In genomic region chrX:23792861-23793553, GRCh38 we compare ENCODE assay signal across 16 cellular contexts. TPM values are rescaled to one million over a fixed set of nuclear protein-coding genes. Genes with fewer than 3 reads are reported as not detected.
DNase-seq lines count a peak whose midpoint lies in the region; ATAC-seq and TF ChIP-seq lines count a peak whose summit lies in the region.
"Had no signal": no experiment of that assay in that cellular context is flagged by ENCODE, and none has a peak within 500 bp of the region (broad histone marks: within the 10 kb centered on the region; RNA-seq: fewer than 3 reads in every experiment).

No MANE protein-coding gene starts in this region.

- no peaks in the 10 kb centered on the region for H4K20me1 ChIP-seq in SK-N-SH (ENCODE audit: insufficient read depth)

- H3K27me3 ChIP-seq in left lung (no peaks in the 10 kb centered on the region), gastroesophageal sphincter (no peaks in the 10 kb centered on the region), SK-N-SH (ENCODE audit: insufficient read depth) (peaks cover 7% of the 10 kb centered on the region; the same call in 1 of the 2 replicates)
- H3K27me3 ChIP-seq: stomach had no signal

- no peak overlapping the region for H3K9ac ChIP-seq in SK-N-SH

- H3K4me3 ChIP-seq in left lung (no peak overlapping the region), gastroesophageal sphincter (no peak overlapping the region), SK-N-SH (ENCODE audit: low read depth in 2 of 2, low read length in 1 of 2) (no peak overlapping the region)
- H3K4me3 ChIP-seq: stomach had no signal

- H3F3A ChIP-seq in SK-N-SH (replicated peaks; ENCODE audit: insufficient read depth): no peaks in the 10 kb centered on the region

- intact Hi-C loops in left lung (cut with DNase I): no loop called here

- CTCF ChIA-PET in SK-N-SH (lab: Yijun Ruan, JAX): interaction anchor here (1.4 to 1.6 kb wide), 2 partner anchors 10 to 109 kb away, joined by 11 read pairs; partner anchors contain the start of gene SAT1

- TF ChIP-seq EP300 in gastroesophageal sphincter (IDR thresholded peaks at IDR 0.05) (no peak), SK-N-SH (IDR thresholded peaks at IDR 0.05; ENCODE audit: borderline replicate concordance in 1 of 2, low read depth in 1 of 2, low read length in 1 of 2) (no peak)

- DNase-seq in DMS153 treated with DMSO at 0.1 percent for 48 hours (lab: John Stamatoyannopoulos, UW; ENCODE audit: unreplicated experiment): peak; percentile 56
- peak; percentile 4 for DNase-seq in NCI-H1436 treated with DMSO at 0.1 percent for 48 hours (lab: John Stamatoyannopoulos, UW)
- DNase-seq in NCI-H774 (lab: John Stamatoyannopoulos, UW): peak; percentile 36
- no peak for DNase-seq in left lung
- no peak for DNase-seq in islet precursor cell
- no peak for DNase-seq in SK-N-SH
- DNase-seq: activated CD8-positive, alpha-beta memory T cell treated with anti-CD3 and anti-CD28 coated beads for 24 hours; activated naive CD4-positive, alpha-beta T cell; IMR-90; naive thymus-derived CD4-positive, alpha-beta T cell; NCI-H226; SHP77 treated with DMSO at 0.1 percent for 48 hours; stomach had no signal

- no peak overlapping the region for H3K4me2 ChIP-seq in SK-N-SH

- WGBS in gastroesophageal sphincter (ENCODE audit: low coverage in 1 of 2), 2 donors: 62 to 67% methylated on average over 4 to 5 of the region's 6 CpGs
- 53% methylated on average over 6 of the region's 6 CpGs for WGBS in SK-N-SH (ENCODE audit: low lambda C conversion rate)

- no peaks in the 10 kb centered on the region for H3K36me3 ChIP-seq in left lung
- no peaks in the 10 kb centered on the region for H3K36me3 ChIP-seq in gastroesophageal sphincter
- H3K36me3 ChIP-seq in SK-N-SH (replicated peaks in 1 of 2; ENCODE audit: control insufficient read depth in 1 of 2, insufficient read depth in 2 of 2, low read length in 1 of 2): no peaks in the 10 kb centered on the region
- H3K36me3 ChIP-seq: stomach had no signal

- TF ChIP-seq CTCF in left lung (IDR thresholded peaks at IDR 0.05) (no peak), gastroesophageal sphincter (IDR thresholded peaks at IDR 0.05) (no peak), SK-N-SH (IDR thresholded peaks at IDR 0.05) (no peak)

- H3K9me2 ChIP-seq in SK-N-SH: no peaks in the 10 kb centered on the region

- H3K4me1 ChIP-seq in left lung (peaks cover 0 to 7% of the 10 kb centered on the region in 2 donors), gastroesophageal sphincter (peaks cover 0 to 13% (median 0%) of the 10 kb centered on the region in 3 donors), SK-N-SH (ENCODE audit: control insufficient read depth in 1 of 2, insufficient read depth in 2 of 2, low read depth in 1 of 2, low read length in 1 of 2) (no peaks in the 10 kb centered on the region)

- no peak overlapping the region for H2AFZ ChIP-seq in SK-N-SH (ENCODE audit: low read depth)

- POLR2A ChIA-PET in SK-N-SH (lab: Yijun Ruan, JAX): no interaction called here

- ATAC-seq in left lung (peak; percentile 28), gastroesophageal sphincter (no peak), GM19328 (IDR thresholded peaks at IDR 0.05; ENCODE audit: unreplicated experiment) (no peak)
- ATAC-seq: left lobe of liver; naive thymus-derived CD4-positive, alpha-beta T cell had no signal

- no peak for TF ChIP-seq RAD21 in SK-N-SH (IDR thresholded peaks at IDR 0.05; ENCODE audit: low read length)

- no peaks in the 10 kb centered on the region for H3K9me3 ChIP-seq in left lung
- H3K9me3 ChIP-seq in gastroesophageal sphincter: no peaks in the 10 kb centered on the region
- no peaks in the 10 kb centered on the region for H3K9me3 ChIP-seq in SK-N-SH
- H3K9me3 ChIP-seq: stomach had no signal

- TF ChIP-seq POLR2A in gastroesophageal sphincter (IDR thresholded peaks at IDR 0.05): no peak

- H3K27ac ChIP-seq in left lung: peak overlapping the region in 1 of 2 donors; percentile 13
- no peak overlapping the region for H3K27ac ChIP-seq in gastroesophageal sphincter
- no peak overlapping the region for H3K27ac ChIP-seq in SK-N-SH (ENCODE audit: low read depth in 2 of 2, low read length in 1 of 2)

- H3K79me2 ChIP-seq in SK-N-SH (ENCODE audit: insufficient read depth): no peaks in the 10 kb centered on the region

TF ChIP-seq in SK-N-SH, 30 proteins besides CTCF, POLR2A, EP300 and RAD21:
- TF ChIP-seq GABPA (IDR thresholded peaks at IDR 0.05; ENCODE audit: low read depth) (no peak), RFX5 (IDR thresholded peaks at IDR 0.05; ENCODE audit: low read length) (no peak), CHD2 (IDR thresholded peaks at IDR 0.05; ENCODE audit: low read length, partially characterized antibody) (no peak), JUND (IDR thresholded peaks at IDR 0.05) (no peak), EZH2phosphoT487 (IDR thresholded peaks at IDR 0.05; ENCODE audit: borderline replicate concordance, low read depth) (no peak), TAF1 (IDR thresholded peaks at IDR 0.05; ENCODE audit: borderline replicate concordance, low read depth, low read length) (no peak), TCF12 (IDR thresholded peaks at IDR 0.05) (no peak), FOXM1 (IDR thresholded peaks at IDR 0.05; ENCODE audit: low read depth) (no peak)
- TF ChIP-seq, protein P1, sequence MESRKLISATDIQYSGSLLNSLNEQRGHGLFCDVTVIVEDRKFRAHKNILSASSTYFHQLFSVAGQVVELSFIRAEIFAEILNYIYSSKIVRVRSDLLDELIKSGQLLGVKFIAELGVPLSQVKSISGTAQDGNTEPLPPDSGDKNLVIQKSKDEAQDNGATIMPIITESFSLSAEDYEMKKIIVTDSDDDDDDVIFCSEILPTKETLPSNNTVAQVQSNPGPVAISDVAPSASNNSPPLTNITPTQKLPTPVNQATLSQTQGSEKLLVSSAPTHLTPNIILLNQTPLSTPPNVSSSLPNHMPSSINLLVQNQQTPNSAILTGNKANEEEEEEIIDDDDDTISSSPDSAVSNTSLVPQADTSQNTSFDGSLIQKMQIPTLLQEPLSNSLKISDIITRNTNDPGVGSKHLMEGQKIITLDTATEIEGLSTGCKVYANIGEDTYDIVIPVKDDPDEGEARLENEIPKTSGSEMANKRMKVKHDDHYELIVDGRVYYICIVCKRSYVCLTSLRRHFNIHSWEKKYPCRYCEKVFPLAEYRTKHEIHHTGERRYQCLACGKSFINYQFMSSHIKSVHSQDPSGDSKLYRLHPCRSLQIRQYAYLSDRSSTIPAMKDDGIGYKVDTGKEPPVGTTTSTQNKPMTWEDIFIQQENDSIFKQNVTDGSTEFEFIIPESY (IDR thresholded peaks at IDR 0.05; ENCODE audit: borderline replicate concordance, low read depth): no peak
- TF ChIP-seq, protein P2, sequence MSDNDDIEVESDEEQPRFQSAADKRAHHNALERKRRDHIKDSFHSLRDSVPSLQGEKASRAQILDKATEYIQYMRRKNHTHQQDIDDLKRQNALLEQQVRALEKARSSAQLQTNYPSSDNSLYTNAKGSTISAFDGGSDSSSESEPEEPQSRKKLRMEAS (IDR thresholded peaks at IDR 0.05; ENCODE audit: low read depth): no peak
- TF ChIP-seq, protein P3, sequence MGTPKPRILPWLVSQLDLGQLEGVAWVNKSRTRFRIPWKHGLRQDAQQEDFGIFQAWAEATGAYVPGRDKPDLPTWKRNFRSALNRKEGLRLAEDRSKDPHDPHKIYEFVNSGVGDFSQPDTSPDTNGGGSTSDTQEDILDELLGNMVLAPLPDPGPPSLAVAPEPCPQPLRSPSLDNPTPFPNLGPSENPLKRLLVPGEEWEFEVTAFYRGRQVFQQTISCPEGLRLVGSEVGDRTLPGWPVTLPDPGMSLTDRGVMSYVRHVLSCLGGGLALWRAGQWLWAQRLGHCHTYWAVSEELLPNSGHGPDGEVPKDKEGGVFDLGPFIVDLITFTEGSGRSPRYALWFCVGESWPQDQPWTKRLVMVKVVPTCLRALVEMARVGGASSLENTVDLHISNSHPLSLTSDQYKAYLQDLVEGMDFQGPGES (IDR thresholded peaks at IDR 0.05; ENCODE audit: low read depth, low read length): no peak
TF ChIP-seq in SK-N-SH: peak in this region for 0.

RNA-seq across cellular contexts. Expression of gene SAT1, which starts 10.0 kb away (rescaled TPM):
- 100 to 1,000 TPM; 723 to 970 TPM for total RNA-seq in left lung
- total RNA-seq in gastroesophageal sphincter: 100 to 1,000 TPM; 167 to 405 (median 277) TPM
- 131 and 176 TPM in 2 replicates for polyA plus RNA-seq in SK-N-SH (2012; rRNA removed)
- 39.4 and 59.2 TPM in 2 replicates for polyA plus RNA-seq in SK-N-SH (2012; cell fraction: cytosol; rRNA removed)
- polyA plus RNA-seq in SK-N-SH (2012; cell fraction: nucleus; rRNA removed): 604 and 999 TPM in 2 replicates

RNA-seq across cellular contexts. Expression of gene ACOT9, which starts 49.9 kb away (rescaled TPM):
- total RNA-seq in left lung (10 to 100 TPM; 43.9 to 52.3 TPM), gastroesophageal sphincter (10 to 100 TPM; 48.7 to 70.7 (median 57.7) TPM)
- 23.7 and 32.4 TPM in 2 replicates for polyA plus RNA-seq in SK-N-SH (2012; rRNA removed)
- polyA plus RNA-seq in SK-N-SH (2012; cell fraction: cytosol; rRNA removed): 24.8 and 27.9 TPM in 2 replicates
- polyA plus RNA-seq in SK-N-SH (2012; cell fraction: nucleus; rRNA removed): 43.3 and 77.6 TPM in 2 replicates

Comparison
In these comparisons a context has a peak if more than half of its experiments do, and no peak if none do; other contexts are left out.
1. DNase-seq: peak in DMS153 treated with DMSO at 0.1 percent for 48 hours (single experiment), NCI-H1436 treated with DMSO at 0.1 percent for 48 hours (single experiment) and NCI-H774 (single experiment); none in left lung (0 of 2), islet precursor cell (single experiment) and SK-N-SH (single experiment).